ENCODE assay signal across 8 cellular contexts in genomic region chr3:38004415-38005075, GRCh38. TPM values are rescaled to one million over a fixed set of nuclear protein-coding genes. Genes with fewer than 3 reads are reported as not detected.
DNase-seq lines count a peak whose midpoint lies in the region; ATAC-seq and TF ChIP-seq lines count a peak whose summit lies in the region.

No MANE protein-coding gene starts in this region.

- H3K4me1 Mint-ChIP-seq in activated CD8-positive, alpha-beta T cell treated with anti-CD3 and anti-CD28 coated beads for 36 hours (ENCODE audit: low read depth), result peaks cover 17% of the 10 kb centered on the region

- intact Hi-C loops in activated CD8-positive, alpha-beta T cell treated with anti-CD3 and anti-CD28 coated beads for 36 hours (cut with micrococcal nuclease), result no loop called here

- peak; percentile 57 for DNase-seq in Daoy (ENCODE audit: low read depth)
- peak; percentile 29 to 77 for DNase-seq in HAP-1 (ENCODE audit: low spot score in 2 of 2)
- DNase-seq in NCI-H2227 treated with DMSO at 0.1 percent for 48 hours (lab: John Stamatoyannopoulos, UW), result peak; percentile 1
- peak; percentile 78 for DNase-seq in activated CD8-positive, alpha-beta T cell treated with anti-CD3 and anti-CD28 coated beads for 36 hours
- peak; percentile 80 for DNase-seq in epithelial cell of esophagus (ENCODE audit: low read depth)
- peak; percentile 70 for DNase-seq in middle frontal gyrus (ENCODE audit: extremely low spot score, low spot score)
- DNase-seq in substantia nigra (lab: John Stamatoyannopoulos, UW), result peak in 48 of 49 donors; percentile 12 to 91 (median 74)

- in situ Hi-C loops in HAP-1 (cut with MboI; ENCODE audit: low sequenced_read_pairs), result no loop called here

- CTCF ChIA-PET in activated CD8-positive, alpha-beta T cell treated with anti-CD3 and anti-CD28 coated beads for 36 hours (lab: Charles Lee), result interaction anchor here (0.8 to 4.1 kb wide), 16 partner anchors 8 to 149 kb away, joined by 3 to 35 read pairs (median 5); partner anchors contain the start of genes ACAA1 and DLEC1

- H3K27ac ChIP-seq in substantia nigra (ENCODE audit: low read depth, low read length, poor library complexity, severe bottlenecking), result peak overlapping the region; percentile 89

- H3K27me3 Mint-ChIP-seq in activated CD8-positive, alpha-beta T cell treated with anti-CD3 and anti-CD28 coated beads for 36 hours, result no peaks in the 10 kb centered on the region

- peak; percentile 49 for TF ChIP-seq CTCF in activated CD8-positive, alpha-beta T cell treated with anti-CD3 and anti-CD28 coated beads for 36 hours (IDR thresholded peaks at IDR 0.05)
- TF ChIP-seq CTCF in epithelial cell of esophagus (IDR thresholded peaks at IDR 0.05; ENCODE audit: insufficient read depth, low read depth, low read length, missing control alignments), result peak; percentile 89

- H3K9me3 ChIP-seq in HAP-1, result no peaks in the 10 kb centered on the region

- no peak overlapping the region for H3K4me3 Mint-ChIP-seq in activated CD8-positive, alpha-beta T cell treated with anti-CD3 and anti-CD28 coated beads for 36 hours

- H3K4me3 ChIP-seq in HAP-1 (no peak overlapping the region), epithelial cell of esophagus (ENCODE audit: low read length) (no peak overlapping the region)

- no peaks in the 10 kb centered on the region for H3K27me3 ChIP-seq in HAP-1 (ENCODE audit: low read depth)

- no peaks in the 10 kb centered on the region for H3K4me1 ChIP-seq in HAP-1

- H3K27ac Mint-ChIP-seq in activated CD8-positive, alpha-beta T cell treated with anti-CD3 and anti-CD28 coated beads for 36 hours, result peak overlapping the region; percentile 46

- peaks cover 21% of the 10 kb centered on the region for H3K36me3 ChIP-seq in HAP-1 (replicated peaks)

- POLR2A ChIA-PET in activated CD8-positive, alpha-beta T cell treated with anti-CD3 and anti-CD28 coated beads for 36 hours (lab: Charles Lee), result no interaction called here

- no peaks in the 10 kb centered on the region for H3K9me3 Mint-ChIP-seq in activated CD8-positive, alpha-beta T cell treated with anti-CD3 and anti-CD28 coated beads for 36 hours

- peak; percentile 54 for ATAC-seq in activated CD8-positive, alpha-beta T cell treated with anti-CD3 and anti-CD28 coated beads for 36 hours
- no peak for ATAC-seq in GM19324 (IDR thresholded peaks at IDR 0.05; ENCODE audit: low FRiP score, unreplicated experiment)

- H3K36me3 Mint-ChIP-seq in activated CD8-positive, alpha-beta T cell treated with anti-CD3 and anti-CD28 coated beads for 36 hours (ENCODE audit: low read depth), result peaks cover 17% of the 10 kb centered on the region

RNA-seq across cellular contexts. Expression of gene VILL, which starts 14.0 kb away (rescaled TPM):
- total RNA-seq in Daoy (2014; rRNA removed; shearing (Covaris generic)), result 2.3 and 5.5 TPM in 2 replicates
- total RNA-seq in activated CD8-positive, alpha-beta T cell treated with anti-CD3 and anti-CD28 coated beads for 36 hours, result 10 to 100 TPM; 11.4 to 11.7 TPM

RNA-seq across cellular contexts. Expression of gene PLCD1, which starts 24.9 kb away (rescaled TPM):
- 1.7 and 1.9 TPM in 2 replicates for total RNA-seq in Daoy (2014; rRNA removed; shearing (Covaris generic))
- 1 to 10 TPM; 6.2 to 8.2 TPM for total RNA-seq in activated CD8-positive, alpha-beta T cell treated with anti-CD3 and anti-CD28 coated beads for 36 hours

RNA-seq across cellular contexts. Expression of gene DLEC1, which starts 34.5 kb away (rescaled TPM):
- not detected in 2 replicates for total RNA-seq in Daoy (2014; rRNA removed; shearing (Covaris generic))
- total RNA-seq in activated CD8-positive, alpha-beta T cell treated with anti-CD3 and anti-CD28 coated beads for 36 hours, result under 1 TPM; 0.20 to 0.36 TPM

Comparison
In these comparisons a context has a peak if more than half of its experiments do, and no peak if none do; other contexts are left out.
1. DNase-seq: peak in every context shown above with its lines; median percentile 80 in epithelial cell of esophagus; 78 in activated CD8-positive, alpha-beta T cell treated with anti-CD3 and anti-CD28 coated beads for 36 hours; 74 in substantia nigra; 70 in middle frontal gyrus; 57 in Daoy; 53 in HAP-1; 1 in NCI-H2227 treated with DMSO at 0.1 percent for 48 hours.